In genomic region chr18:70021498-70021897, GRCh38 we compare ENCODE assay signal across 29 cellular contexts.
"Had no signal": no experiment of that assay in that cellular context is flagged by ENCODE, and none has a peak within 500 bp of the region (broad histone marks: within the 10 kb centered on the region; RNA-seq: fewer than 3 reads in every experiment).

No MANE protein-coding gene starts in this region.

- H3K36me3 ChIP-seq: neutrophil, transverse colon, uterus had no signal

- DNase-seq: naive B cell; naive thymus-derived CD8-positive, alpha-beta T cell; nephron progenitor cell; nucleus accumbens; posterior cingulate gyrus; psoas muscle; spleen; stimulated activated CD4-positive, alpha-beta T cell treated with anti-CD3 and anti-CD28 coated beads, Interleukin-12 subunit alpha, Interleukin-12 subunit beta, amount 100 ng/mL, for 4 hours; stimulated activated CD4-positive, alpha-beta T cell treated with anti-CD3 and anti-CD28 coated beads, Interleukin-1b, Interleukin-23, amount 100 ng/mL, for 48 hours; stimulated activated CD4-positive, alpha-beta T cell treated with anti-CD3 and anti-CD28 coated beads, Interleukin-4, amount 100 ng/mL, for 1 hour; stimulated activated CD4-positive, alpha-beta T cell treated with anti-CD3 and anti-CD28 coated beads, Interleukin-4, amount 100 ng/mL, for 4 hours; stimulated activated CD8-positive, alpha-beta memory T cell treated with anti-CD3 and anti-CD28 coated beads, Interleukin-4, amount 100 ng/mL, for 48 hours; stimulated activated naive CD4-positive, alpha-beta T cell; stimulated activated naive CD8-positive, alpha-beta T cell treated with anti-CD3 and anti-CD28 coated beads, Interleukin-15, amount 100 ng/mL, for 72 hours; stimulated activated naive CD8-positive, alpha-beta T cell treated with anti-CD3 and anti-CD28 coated beads, Interleukin-15, Interleukin-2, amounts not matched to agents 100 U/mL and 50 U/mL, for 24 hours; substantia nigra; testis; tibial artery; transverse colon; upper lobe of right lung; uterus had no signal

- H3K4me3 ChIP-seq: psoas muscle, skin epidermis, smooth muscle cell, spleen, suprapubic skin, testis, tibial artery, transverse colon, upper lobe of right lung, uterus had no signal

- H3K27me3 ChIP-seq: spleen, suprapubic skin, testis, tibial artery, transverse colon, upper lobe of right lung, uterus had no signal

- H3K4me1 ChIP-seq: parathyroid adenoma, psoas muscle, suprapubic skin, transverse colon, uterus had no signal

- ATAC-seq: naive thymus-derived CD8-positive, alpha-beta T cell; natural killer cell treated with Interleukin-12 subunit alpha and Interleukin-12 subunit beta and Interleukin-15 and Interleukin-18, amount 100 ng/mL, for 72 hours; psoas muscle; sciatic nerve; stimulated activated memory B cell treated with anti-CD40 and anti-IgM and Interleukin-4, amounts not matched to agents 10 μg/mL and 1 μg/mL and 100 μg/mL, for 72 hours; stimulated activated naive CD8-positive, alpha-beta T cell treated with anti-CD3 and anti-CD28 coated beads, Interleukin-15, amount 100 ng/mL, for 72 hours; stimulated activated naive CD8-positive, alpha-beta T cell treated with anti-CD3 and anti-CD28 coated beads, Interleukin-15, Interleukin-2, amounts not matched to agents 100 U/mL and 50 U/mL, for 24 hours; upper lobe of right lung had no signal

- H3K9ac ChIP-seq: parathyroid adenoma had no signal

- H3K27ac ChIP-seq: neutrophil, parathyroid adenoma, psoas muscle, skin epidermis, spleen, suprapubic skin, tibial artery, transverse colon, upper lobe of right lung, uterus had no signal

- H3K9me3 ChIP-seq: neutrophil, psoas muscle, spleen, suprapubic skin, testis, tibial artery, transverse colon, upper lobe of right lung, uterus had no signal

- H3K79me2 ChIP-seq: parathyroid adenoma had no signal

- H2AFZ ChIP-seq: parathyroid adenoma had no signal

- H3K4me2 ChIP-seq: smooth muscle cell had no signal
